19 cellular contexts compared by ENCODE assay signal in genomic region chr19:44627631-44628030, GRCh38. TPM values are rescaled to one million over a fixed set of nuclear protein-coding genes. Genes with fewer than 3 reads are reported as not detected.
DNase-seq lines count a peak whose midpoint lies in the region; ATAC-seq, FAIRE-seq and TF ChIP-seq lines count a peak whose summit lies in the region.
"Had no signal": no experiment of that assay in that cellular context is flagged by ENCODE, and none has a peak within 500 bp of the region (broad histone marks: within the 10 kb centered on the region; RNA-seq: fewer than 3 reads in every experiment).

No MANE protein-coding gene starts in this region.

- TF ChIP-seq EP300 in K562 (IDR thresholded peaks at IDR 0.05; ENCODE audit: low read length): no peak

- H3K9me3 ChIP-seq in PC-9 (ENCODE audit: insufficient read depth, low read depth): no peaks in the 10 kb centered on the region; the same call in 1 of the 2 replicates
- H3K9me3 ChIP-seq in K562 (replicated peaks; ENCODE audit: control insufficient read depth, insufficient read depth, low read depth, low read length): no peaks in the 10 kb centered on the region
- H3K9me3 ChIP-seq: Caco-2 had no signal

- in situ Hi-C loops in K562 (cut with MboI): no loop called here

- BruUV-seq in PC-9 (replicated peaks; lab: Mats Ljungman, UMichigan) (no TSS peak), K562 (replicated peaks; lab: Mats Ljungman, UMichigan) (no TSS peak)

- TF ChIP-seq CTCF in PC-9 (conservative IDR thresholded peaks at IDR 0.05) (no peak), K562 (IDR thresholded peaks at IDR 0.05 in 2 of 3, conservative IDR thresholded peaks at IDR 0.05 in 1 of 3; ENCODE audit: insufficient read depth in 2 of 3, low read depth in 1 of 3, low read length in 3 of 3) (no peak)

- H3K79me2 ChIP-seq in PC-9 (ENCODE audit: low read depth): no peaks in the 10 kb centered on the region
- no peaks in the 10 kb centered on the region for H3K79me2 ChIP-seq in K562 (ENCODE audit: control insufficient read depth, insufficient read depth, low read length)

- H4K20me1 ChIP-seq in PC-9 (ENCODE audit: insufficient read depth) (no peaks in the 10 kb centered on the region), K562 (replicated peaks; ENCODE audit: control insufficient read depth, insufficient read depth, low read length) (no peaks in the 10 kb centered on the region)

- H2AFZ ChIP-seq in PC-9 (no peak overlapping the region), K562 (ENCODE audit: low read depth, low read length) (no peak overlapping the region)
- H2AFZ ChIP-seq: GM23338 had no signal

- no peak overlapping the region for H3K9ac ChIP-seq in K562 (ENCODE audit: insufficient read depth in 1 of 2, low read depth in 2 of 2, low read length in 2 of 2)

- POLR2A ChIA-PET in PC-9 (lab: Charles Lee; ENCODE audit: unreplicated experiment): no interaction called here
- POLR2A ChIA-PET in K562 (lab: Yijun Ruan, JAX): interaction anchor here (0.6 to 1.2 kb wide), 2 partner anchors 8 to 221 kb away, joined by 3 to 5 read pairs; no protein-coding TSS in a partner anchor

- DNase-seq in PC-9: no peak
- no peak for DNase-seq in K562 (ENCODE audit: extremely low read depth in 1 of 4, low spot score in 3 of 4)
- peak; percentile 52 for DNase-seq in myocyte (ENCODE audit: low read depth)
- no peak for DNase-seq in NCI-H82 treated with DMSO at 0.1 percent for 48 hours (lab: John Stamatoyannopoulos, UW; ENCODE audit: unreplicated experiment)
- no peak for DNase-seq in activated CD8-positive, alpha-beta memory T cell treated with anti-CD3 and anti-CD28 coated beads for 24 hours
- DNase-seq: AML-193; Caco-2; CD4-positive, alpha-beta T cell; GDM1; HCEC 1CT had no signal

- TF ChIP-seq POLR2A in K562 (conservative IDR thresholded peaks at IDR 0.05): no peak

- peaks cover 31% of the 10 kb centered on the region for H3K4me1 ChIP-seq in PC-9 (replicated peaks; ENCODE audit: insufficient read depth)
- no peaks in the 10 kb centered on the region; a peak in 2 of 5 replicates for H3K4me1 ChIP-seq in K562 (replicated peaks in 1 of 2; ENCODE audit: control insufficient read depth in 2 of 2, insufficient read depth in 2 of 2, low read length in 2 of 2)

- H3K27ac ChIP-seq in PC-9: peak overlapping the region; percentile 91
- H3K27ac ChIP-seq in K562 (ENCODE audit: extremely low read depth, low read depth, low read length): no peak overlapping the region
- H3K27ac ChIP-seq: C4-2B had no signal

- no peak overlapping the region for H3K4me3 ChIP-seq in PC-9
- no peak overlapping the region for H3K4me3 ChIP-seq in K562
- H3K4me3 ChIP-seq: GM23338 had no signal

- H3K4me2 ChIP-seq in PC-9 (peak overlapping the region; percentile 50; the same call in 1 of the 2 replicates), K562 (ENCODE audit: insufficient read depth, low read length) (no peak overlapping the region)
- H3K4me2 ChIP-seq: GM23338 had no signal

- peaks cover 21% of the 10 kb centered on the region; the same call in 1 of the 2 replicates for H3K36me3 ChIP-seq in PC-9 (ENCODE audit: low read depth)
- H3K36me3 ChIP-seq in K562 (ENCODE audit: control insufficient read depth, insufficient read depth, low read length): no peaks in the 10 kb centered on the region

- WGBS in K562 (ENCODE audit: insufficient coverage, low coverage, missing lambda C conversion rate): 10% methylated on average over 4 of the region's 4 CpGs

- no peaks in the 10 kb centered on the region for H3K9me1 ChIP-seq in K562 (ENCODE audit: control insufficient read depth, insufficient read depth, low read length)

- H3K27me3 ChIP-seq in PC-9 (ENCODE audit: insufficient read depth, low read depth) (no peaks in the 10 kb centered on the region), K562 (ENCODE audit: control insufficient read depth in 2 of 2, insufficient read depth in 2 of 2, low read length in 2 of 2) (no peaks in the 10 kb centered on the region; a peak in 1 of 5 replicates)

- no peak for TF ChIP-seq RAD21 in K562 (CRISPR knock-in tag; conservative IDR thresholded peaks at IDR 0.05 in 1 of 2, IDR thresholded peaks at IDR 0.05 in 1 of 2)

- intact Hi-C loops in PC-9 (cut with micrococcal nuclease; ENCODE audit: unreplicated experiment): loop anchor here (2.0 kb wide), 1 partner anchor 25 kb away; no protein-coding TSS in a partner anchor
- intact Hi-C loops in K562 (cut with micrococcal nuclease): no loop called here

- no peaks in the 10 kb centered on the region for H3K9me2 ChIP-seq in PC-9 (ENCODE audit: insufficient read depth)

- no peak for ATAC-seq in K562
- no peak for ATAC-seq in GM18867 (IDR thresholded peaks at IDR 0.05; ENCODE audit: unreplicated experiment)
- ATAC-seq in HG03565 (IDR thresholded peaks at IDR 0.05; ENCODE audit: unreplicated experiment): no peak
- ATAC-seq: GM23338 had no signal

- CTCF ChIA-PET in PC-9 (lab: Charles Lee): interaction anchor here (0.6 to 0.9 kb wide), 2 partner anchors 17 to 87 kb away, joined by 4 to 11 read pairs; no protein-coding TSS in a partner anchor
- CTCF ChIA-PET in K562 (lab: Yijun Ruan, JAX; ENCODE audit: low intra/inter-chr PET ratio): no interaction called here

- FAIRE-seq in K562 (lab: Jason Lieb, UNC): no peak
- FAIRE-seq: A204.1, D721Med, GM12892, GM18507, H54 had no signal

- H3F3A ChIP-seq in PC-9 (ENCODE audit: insufficient read depth, low read depth): peaks cover 33% of the 10 kb centered on the region

RNA-seq across cellular contexts. Expression of gene IGSF23, which starts 14.3 kb away (rescaled TPM):
- total RNA-seq in PC-9 (2021) (not detected in 2 replicates), K562 (2014; rRNA removed) (not detected in 2 replicates), K562 (2014; rRNA removed; fragmentation: Illumina TruSeq; extraction: Trizol) (not detected in 2 replicates), K562 (2015; rRNA removed; fragmentation: Illumina TruSeq; extraction: Trizol) (not detected in 2 replicates), K562 (2021) (not detected in 2 replicates), myocyte (5.4 and 5.7 TPM in 2 replicates)
- not detected in 2 replicates for total RNA-seq in K562 (2011; cell fraction: chromatin; rRNA removed; ENCODE audit: low replicate concordance)
- not detected in 2 replicates for total RNA-seq in K562 (2011; cell fraction: nucleolus; rRNA removed)
- total RNA-seq in K562 (2011; cell fraction: nucleoplasm; rRNA removed): not detected in 2 replicates
- polyA plus RNA-seq in K562 (2011; rRNA removed) (not detected in 2 replicates), K562 (2014; fragmentation: Illumina TruSeq; extraction: Trizol) (not detected in 2 replicates), K562 (2014; fragmentation: Nextera tagmentation; extraction: Ambion mirVana) (not detected), K562 (2014; rRNA removed) (not detected in 2 replicates)
- polyA plus RNA-seq in K562 (2011; cell fraction: cytosol; rRNA removed): not detected in 2 replicates
- polyA plus RNA-seq in K562 (2011; cell fraction: nucleus; rRNA removed): not detected in 2 replicates
- not detected in 2 replicates for polyA plus RNA-seq in K562 (2012)
- not detected in 2 replicates for polyA minus RNA-seq in K562 (2011; rRNA and poly(A)+ RNA removed)
- polyA minus RNA-seq in K562 (2011; cell fraction: cytosol; rRNA and poly(A)+ RNA removed): not detected in 2 replicates
- not detected in 2 replicates for polyA minus RNA-seq in K562 (2011; cell fraction: nucleus; rRNA and poly(A)+ RNA removed)
- 2.4 TPM for polyA plus RNA-seq in myocyte (2012)
- total RNA-seq: CD4-positive, alpha-beta T cell; GM23338 had no signal
- polyA plus RNA-seq: GM23338 had no signal

RNA-seq across cellular contexts. Expression of gene PVR, which starts 16.1 kb away (rescaled TPM):
- 50.8 and 52.1 TPM in 2 replicates for total RNA-seq in PC-9 (2021)
- 8.9 and 19.4 TPM in 2 replicates for total RNA-seq in K562 (2011; cell fraction: chromatin; rRNA removed; ENCODE audit: low replicate concordance)
- total RNA-seq in K562 (2011; cell fraction: nucleolus; rRNA removed): 20.8 and 21.8 TPM in 2 replicates
- 16.2 and 17.5 TPM in 2 replicates for total RNA-seq in K562 (2011; cell fraction: nucleoplasm; rRNA removed)
- total RNA-seq in K562 (2014; rRNA removed): 13.8 and 17.0 TPM in 2 replicates
- 8.3 and 9.8 TPM in 2 replicates for total RNA-seq in K562 (2014; rRNA removed; fragmentation: Illumina TruSeq; extraction: Trizol)
- total RNA-seq in K562 (2015; rRNA removed; fragmentation: Illumina TruSeq; extraction: Trizol): 9.8 and 10.8 TPM in 2 replicates
- total RNA-seq in K562 (2021): 13.3 and 14.5 TPM in 2 replicates
- 6.5 and 9.2 TPM in 2 replicates for polyA plus RNA-seq in K562 (2011; rRNA removed)
- 11.9 and 12.0 TPM in 2 replicates for polyA plus RNA-seq in K562 (2011; cell fraction: cytosol; rRNA removed)
- polyA plus RNA-seq in K562 (2011; cell fraction: nucleus; rRNA removed): 7.9 and 9.4 TPM in 2 replicates
- polyA plus RNA-seq in K562 (2012): 8.0 and 21.3 TPM in 2 replicates
- polyA plus RNA-seq in K562 (2014; fragmentation: Illumina TruSeq; extraction: Trizol): 13.9 and 14.0 TPM in 2 replicates
- 1 to 10 TPM in 1 of 2 experiments, under 1 TPM in 1; 0.89 to 1.5 TPM for polyA plus RNA-seq in K562 (2014; fragmentation: Nextera tagmentation; extraction: Ambion mirVana)
- 9.1 and 10.9 TPM in 2 replicates for polyA plus RNA-seq in K562 (2014; rRNA removed)
- 7.5 and 7.7 TPM in 2 replicates for polyA minus RNA-seq in K562 (2011; rRNA and poly(A)+ RNA removed)
- polyA minus RNA-seq in K562 (2011; cell fraction: cytosol; rRNA and poly(A)+ RNA removed): 6.1 and 6.3 TPM in 2 replicates
- 6.3 and 8.7 TPM in 2 replicates for polyA minus RNA-seq in K562 (2011; cell fraction: nucleus; rRNA and poly(A)+ RNA removed)
- 327 and 450 TPM in 2 replicates for total RNA-seq in myocyte
- polyA plus RNA-seq in myocyte (2012): 70.3 TPM

RNA-seq across cellular contexts. Expression of gene CEACAM19, which starts 43.7 kb away (rescaled TPM):
- total RNA-seq in PC-9 (2021) (4.8 and 8.0 TPM in 2 replicates), K562 (2014; rRNA removed) (0.49 TPM in 1 of 2 replicates, not detected in the other), K562 (2014; rRNA removed; fragmentation: Illumina TruSeq; extraction: Trizol) (0.13 and 0.15 TPM in 2 replicates), K562 (2015; rRNA removed; fragmentation: Illumina TruSeq; extraction: Trizol) (0.15 TPM in 1 of 2 replicates, not detected in the other), K562 (2021) (0.09 and 0.29 TPM in 2 replicates), myocyte (4.9 and 6.9 TPM in 2 replicates)
- total RNA-seq in K562 (2011; cell fraction: chromatin; rRNA removed; ENCODE audit: low replicate concordance): 0.65 and 0.67 TPM in 2 replicates
- 0.67 and 0.79 TPM in 2 replicates for total RNA-seq in K562 (2011; cell fraction: nucleolus; rRNA removed)
- total RNA-seq in K562 (2011; cell fraction: nucleoplasm; rRNA removed): not detected in 2 replicates
- polyA plus RNA-seq in K562 (2011; rRNA removed) (0.17 and 0.31 TPM in 2 replicates), K562 (2014; fragmentation: Illumina TruSeq; extraction: Trizol) (0.17 and 0.30 TPM in 2 replicates), K562 (2014; fragmentation: Nextera tagmentation; extraction: Ambion mirVana) (not detected), K562 (2014; rRNA removed) (0.50 TPM in 1 of 2 replicates, not detected in the other)
- 0.06 TPM in 1 of 2 replicates, not detected in the other for polyA plus RNA-seq in K562 (2011; cell fraction: cytosol; rRNA removed)
- 1.1 and 1.3 TPM in 2 replicates for polyA plus RNA-seq in K562 (2011; cell fraction: nucleus; rRNA removed)
- polyA plus RNA-seq in K562 (2012): 0.25 and 2.0 TPM in 2 replicates
- 0.24 TPM in 1 of 2 replicates, not detected in the other for polyA minus RNA-seq in K562 (2011; rRNA and poly(A)+ RNA removed)
- polyA minus RNA-seq in K562 (2011; cell fraction: cytosol; rRNA and poly(A)+ RNA removed): not detected in 2 replicates
- 0.44 and 0.54 TPM in 2 replicates for polyA minus RNA-seq in K562 (2011; cell fraction: nucleus; rRNA and poly(A)+ RNA removed)
- 7.6 TPM for polyA plus RNA-seq in myocyte (2012)
